In genomic region chr2:105925390-105925789, GRCh38 we compare ENCODE assay signal across 22 cellular contexts.
"Had no signal": no experiment of that assay in that cellular context is flagged by ENCODE, and none has a peak within 500 bp of the region (broad histone marks: within the 10 kb centered on the region; RNA-seq: fewer than 3 reads in every experiment).

No MANE protein-coding gene starts in this region.

- H3K36me3 ChIP-seq: breast epithelium, left ventricle myocardium inferior, right atrium auricular region, suprapubic skin, upper lobe of left lung had no signal

- H3K4me3 ChIP-seq: breast epithelium, left ventricle myocardium inferior, right atrium auricular region, suprapubic skin, upper lobe of left lung had no signal

- H3K27me3 ChIP-seq: breast epithelium, right atrium auricular region, suprapubic skin, upper lobe of left lung had no signal

- H3K27ac Mint-ChIP-seq: activated naive CD8-positive, alpha-beta T cell treated with anti-CD3 and anti-CD28 coated beads, Interleukin-2, amount 50 U/mL, for 24 hours; memory B cell; natural killer cell treated with Interleukin-12 subunit alpha and Interleukin-12 subunit beta and Interleukin-15 and Interleukin-18, amount 100 ng/mL, for 72 hours; WTC11 had no signal

- H3K27me3 Mint-ChIP-seq: activated CD8-positive, alpha-beta T cell treated with anti-CD3 and anti-CD28 coated beads for 36 hours; activated naive CD8-positive, alpha-beta T cell treated with anti-CD3 and anti-CD28 coated beads, Interleukin-2, amount 50 U/mL, for 24 hours; memory B cell; stimulated activated naive CD8-positive, alpha-beta T cell treated with anti-CD3 and anti-CD28 coated beads, Interleukin-15, Interleukin-2, amounts not matched to agents 100 ng/mL and 50 ng/mL, for 24 hours had no signal

- H3K4me1 ChIP-seq: breast epithelium, right atrium auricular region had no signal

- H3K36me3 Mint-ChIP-seq: natural killer cell treated with Interleukin-12 subunit alpha and Interleukin-12 subunit beta and Interleukin-15 and Interleukin-18, amount 100 ng/mL, for 72 hours had no signal

- ATAC-seq: activated CD8-positive, alpha-beta T cell treated with anti-CD3 and anti-CD28 coated beads for 36 hours; activated naive CD8-positive, alpha-beta T cell treated with anti-CD3 and anti-CD28 coated beads, Interleukin-2, amount 50 U/mL, for 24 hours; natural killer cell treated with Interleukin-12 subunit alpha and Interleukin-12 subunit beta and Interleukin-15 and Interleukin-18, amount 100 ng/mL, for 72 hours; WTC11 had no signal

- H3K4me3 Mint-ChIP-seq: activated CD8-positive, alpha-beta T cell treated with anti-CD3 and anti-CD28 coated beads for 36 hours; activated naive CD8-positive, alpha-beta T cell treated with anti-CD3 and anti-CD28 coated beads, Interleukin-2, amount 50 U/mL, for 24 hours; memory B cell; natural killer cell treated with Interleukin-12 subunit alpha and Interleukin-12 subunit beta and Interleukin-15 and Interleukin-18, amount 100 ng/mL, for 72 hours; stimulated activated naive CD8-positive, alpha-beta T cell treated with anti-CD3 and anti-CD28 coated beads, Interleukin-15, Interleukin-2, amounts not matched to agents 100 ng/mL and 50 ng/mL, for 24 hours; WTC11 had no signal

- DNase-seq: activated CD4-positive, alpha-beta T cell treated with anti-CD3 and anti-CD28 coated beads for 4 hours; activated CD8-positive, alpha-beta T cell treated with anti-CD3 and anti-CD28 coated beads for 36 hours; activated naive CD4-positive, alpha-beta T cell; activated naive CD8-positive, alpha-beta T cell treated with anti-CD3 and anti-CD28 coated beads, Interleukin-2, amount 50 U/mL, for 24 hours; aorta; cerebellar nuclear complex; effector CD8-positive, alpha-beta T cell; foreskin fibroblast; hippocampal formation; kidney; left ventricle myocardium inferior; nucleus accumbens; stimulated activated CD4-positive, alpha-beta T cell treated with anti-CD3 and anti-CD28 coated beads, Interleukin-4, amount 100 ng/mL, for 4 hours; stimulated activated CD8-positive, alpha-beta memory T cell treated with anti-CD3 and anti-CD28 coated beads, Interleukin-4, amount 100 ng/mL, for 48 hours; upper lobe of left lung had no signal

- H3K27ac ChIP-seq: breast epithelium, left ventricle myocardium inferior, right atrium auricular region, suprapubic skin, upper lobe of left lung had no signal

- H3K9me3 ChIP-seq: breast epithelium, right atrium auricular region, suprapubic skin, upper lobe of left lung had no signal
